In genomic region chr10:117541405-117541908, GRCh38 we compare ENCODE assay signal across 9 cellular contexts. TPM values are rescaled to one million over a fixed set of nuclear protein-coding genes. Genes with fewer than 3 reads are reported as not detected.
DNase-seq lines count a peak whose midpoint lies in the region; ATAC-seq and TF ChIP-seq lines count a peak whose summit lies in the region.
"Had no signal": no experiment of that assay in that cellular context is flagged by ENCODE, and none has a peak within 500 bp of the region (broad histone marks: within the 10 kb centered on the region; RNA-seq: fewer than 3 reads in every experiment).

No MANE protein-coding gene starts in this region.

- H3K36me3 Mint-ChIP-seq in mesothelial cell of epicardium, result no peaks in the 10 kb centered on the region
- H3K36me3 Mint-ChIP-seq: IgD-negative memory B cell had no signal

- intact Hi-C loops in body of pancreas (cut with DNase I), result loop anchor here (10.0 kb wide), 1 partner anchor 563 kb away; no protein-coding TSS in a partner anchor

- H3K27ac ChIP-seq in cingulate gyrus (ENCODE audit: low read depth, low read length) (peak overlapping the region; percentile 69), body of pancreas (no peak overlapping the region)

- H3K4me3 ChIP-seq in body of pancreas, result no peak overlapping the region

- H3K9me3 Mint-ChIP-seq in mesothelial cell of epicardium, result no peaks in the 10 kb centered on the region

- TF ChIP-seq POLR2A in body of pancreas (IDR thresholded peaks at IDR 0.05), result no peak

- peaks cover 28% of the 10 kb centered on the region for H3K4me1 Mint-ChIP-seq in mesothelial cell of epicardium

- H3K27me3 Mint-ChIP-seq in mesothelial cell of epicardium (ENCODE audit: low read depth), result peaks cover 95% of the 10 kb centered on the region

- 14 to 23% methylated on average over 29 to 32 of the region's 32 CpGs for WGBS in body of pancreas, 2 donors

- no peak overlapping the region for H3K27ac Mint-ChIP-seq in mesothelial cell of epicardium

- H3K36me3 ChIP-seq in body of pancreas (replicated peaks in 1 of 2; ENCODE audit: insufficient read depth in 1 of 2, low read depth in 2 of 2), result no peaks in the 10 kb centered on the region

- H3K27me3 ChIP-seq in body of pancreas, result peaks cover 7 to 67% of the 10 kb centered on the region in 2 donors

- peak overlapping the region; percentile 71 for H3K4me3 Mint-ChIP-seq in mesothelial cell of epicardium

- TF ChIP-seq CTCF in AG09319 (IDR thresholded peaks at IDR 0.05; ENCODE audit: low read depth, low read length) (no peak), mesothelial cell of epicardium (IDR thresholded peaks at IDR 0.05; ENCODE audit: unreplicated experiment) (no peak), body of pancreas (IDR thresholded peaks at IDR 0.05) (no peak), omental fat pad (IDR thresholded peaks at IDR 0.05) (no peak)

- no peaks in the 10 kb centered on the region for H3K9me3 ChIP-seq in body of pancreas

- peak; percentile 44 for DNase-seq in AG09319 (ENCODE audit: extremely low read depth, low read depth)
- peak; percentile 42 for DNase-seq in H4 (ENCODE audit: low spot score)
- DNase-seq in mesothelial cell of epicardium (ENCODE audit: low spot score in 2 of 2, unreplicated experiment in 2 of 2), result peak in 1 of 2 experiments; percentile 52
- no peak for DNase-seq in body of pancreas
- DNase-seq in omental fat pad (ENCODE audit: low spot score), result no peak
- no peak for DNase-seq in CD1c-positive myeloid dendritic cell (ENCODE audit: extremely low spot score)
- DNase-seq in RKO (ENCODE audit: low spot score), result no peak

- H3K4me1 ChIP-seq in body of pancreas, result peaks cover 63% of the 10 kb centered on the region

- ATAC-seq in body of pancreas (no peak), omental fat pad (ENCODE audit: low FRiP score) (no peak)

RNA-seq across cellular contexts. Expression of gene EMX2, which starts 1.1 kb away (rescaled TPM):
- total RNA-seq in H4 (2014; rRNA removed; shearing (Covaris generic)), result not detected in 2 replicates
- 2.0 to 3.0 TPM (median 2.8 TPM) in 3 replicates for total RNA-seq in mesothelial cell of epicardium
- total RNA-seq in body of pancreas, result not detected
- under 1 TPM in 2 of 4 donors, not detected in 2; 0.25 to 0.28 TPM for total RNA-seq in omental fat pad

Comparison
In these comparisons a context has a peak if more than half of its experiments do, and no peak if none do; other contexts are left out.
1. DNase-seq: peak in AG09319 (single experiment) and H4 (single experiment); none in body of pancreas (0 of 4), omental fat pad (single experiment), CD1c-positive myeloid dendritic cell (single experiment) and RKO (single experiment).